Comparison of ENCODE assay signal across 3 cellular contexts in genomic region chrX:12082959-12083358, GRCh38. TPM values are rescaled to one million over a fixed set of nuclear protein-coding genes. Genes with fewer than 3 reads are reported as not detected.
"Had no signal": no experiment of that assay in that cellular context is flagged by ENCODE, and none has a peak within 500 bp of the region (broad histone marks: within the 10 kb centered on the region; RNA-seq: fewer than 3 reads in every experiment).

No MANE protein-coding gene starts in this region.

RNA-seq across cellular contexts. Expression of gene FRMPD4, which starts 55.3 kb away (rescaled TPM):
- polyA plus RNA-seq: naive thymus-derived CD8-positive, alpha-beta T cell; smooth muscle cell; spleen had no signal
